In genomic region chr19:36605101-36605838, GRCh38 we compare ENCODE assay signal across 8 cellular contexts. TPM values are rescaled to one million over a fixed set of nuclear protein-coding genes. Genes with fewer than 3 reads are reported as not detected.
A peak's percentile ranks its signal among the peaks of the same experiment; 100 is the strongest.
DNase-seq lines count a peak whose midpoint lies in the region; ATAC-seq and TF ChIP-seq lines count a peak whose summit lies in the region.

Gene ZNF382 (plus strand): TSS chr19:36605313. CDS start chr19:36609915, 4,602 bp downstream.

- ATAC-seq in HG03565 (IDR thresholded peaks at IDR 0.05; ENCODE audit: unreplicated experiment): peak; percentile 39
- peak; percentile 79 to 86 (median 85) for ATAC-seq in T-cell (replicated peaks in 1 of 4)
- peak; percentile 78 to 90 (median 84) for ATAC-seq in psoas muscle

- TF ChIP-seq CTCF in AG09319 (IDR thresholded peaks at IDR 0.05; ENCODE audit: low read depth, low read length) (no peak), adrenal gland (IDR thresholded peaks at IDR 0.05) (no peak), right atrium auricular region (IDR thresholded peaks at IDR 0.05) (no peak), psoas muscle (IDR thresholded peaks at IDR 0.05) (no peak)

- TF ChIP-seq POLR2A in adrenal gland (IDR thresholded peaks at IDR 0.05): peak; percentile 39 to 75

- H3K27me3 ChIP-seq in adrenal gland: no peaks in the 10 kb centered on the region
- no peaks in the 10 kb centered on the region for H3K27me3 ChIP-seq in right atrium auricular region
- no peaks in the 10 kb centered on the region for H3K27me3 ChIP-seq in psoas muscle (ENCODE audit: insufficient read depth in 3 of 3, low read length in 2 of 3)

- H3K9me3 ChIP-seq in adrenal gland (replicated peaks in 1 of 3) (no peaks in the 10 kb centered on the region), right atrium auricular region (no peaks in the 10 kb centered on the region), psoas muscle (peaks cover 35% of the 10 kb centered on the region)

- H3K36me3 ChIP-seq in adrenal gland (replicated peaks in 1 of 2) (no peaks in the 10 kb centered on the region), right atrium auricular region (peaks cover 20% of the 10 kb centered on the region), psoas muscle (ENCODE audit: insufficient read depth in 1 of 2, low read depth in 1 of 2) (peaks cover 6 to 15% of the 10 kb centered on the region in 2 donors)

- no peaks in the 10 kb centered on the region for H3K27me3 Mint-ChIP-seq in T-cell

- DNase-seq in AG09319 (ENCODE audit: extremely low read depth, low read depth): peak; percentile 20
- DNase-seq in GM19238 (ENCODE audit: insufficient read length, low spot score): peak; percentile 78
- DNase-seq in T-cell: peak; percentile 68 to 88 (median 80)
- DNase-seq in adrenal gland: peak; percentile 83 to 89 (median 87)
- DNase-seq in right atrium auricular region (ENCODE audit: low spot score): peak; percentile 58
- peak; percentile 76 to 79 for DNase-seq in psoas muscle
- peak; percentile 63 for DNase-seq in ureter (ENCODE audit: low spot score)

- peak within 1 kb of the TSS; percentile 49 to 77 (median 60) for H3K4me3 ChIP-seq in adrenal gland
- H3K4me3 ChIP-seq in right atrium auricular region: peak within 1 kb of the TSS; percentile 54 to 78
- H3K4me3 ChIP-seq in psoas muscle: peak within 1 kb of the TSS; percentile 84

- peaks cover 15 to 16% of the 10 kb centered on the region in 2 donors for H3K4me1 ChIP-seq in adrenal gland (replicated peaks in 1 of 2)
- peaks cover 0 to 18% of the 10 kb centered on the region in 2 donors for H3K4me1 ChIP-seq in right atrium auricular region
- H3K4me1 ChIP-seq in psoas muscle: peaks cover 8% of the 10 kb centered on the region

- H3K27ac ChIP-seq in adrenal gland: peak within 1 kb of the TSS; percentile 54 to 95 (median 87)
- H3K27ac ChIP-seq in right atrium auricular region: peak within 1 kb of the TSS; percentile 89 to 91
- peak within 1 kb of the TSS; percentile 78 for H3K27ac ChIP-seq in psoas muscle

- CTCF ChIA-PET in T-cell (lab: Charles Lee): interaction anchor here in 1 of 2 donors (0.6 to 1.4 kb wide), 2 partner anchors 36 to 77 kb away, joined by 3 to 5 read pairs; no protein-coding TSS in a partner anchor

- peak within 1 kb of the TSS; percentile 95 for H3K27ac Mint-ChIP-seq in T-cell

- POLR2A ChIA-PET in T-cell (lab: Charles Lee): interaction anchor here (0.5 to 1.8 kb wide), 5 partner anchors 10 to 312 kb away, joined by 3 to 10 read pairs (median 4); partner anchors contain the start of genes ZFP14 (in 1 of the 2) and ZNF529 (in 1 of the 2)

- peaks cover 27 to 30% (median 30%) of the 10 kb centered on the region in 3 donors for H3K4me1 Mint-ChIP-seq in T-cell

- intact Hi-C loops in adrenal gland (cut with DNase I) (no loop called here), psoas muscle (cut with DNase I) (no loop called here)

- WGBS in adrenal gland, 4 donors: 0 to 1% (median 0%) methylated on average over 17 to 72 of the region's 72 CpGs
- 1 to 2% (median 1%) methylated on average over 64 to 72 of the region's 72 CpGs for WGBS in psoas muscle, 3 donors

- H3K9me3 Mint-ChIP-seq in T-cell: peaks cover 5 to 13% (median 10%) of the 10 kb centered on the region in 3 donors

- peaks cover 37% of the 10 kb centered on the region for H3K36me3 Mint-ChIP-seq in T-cell

- H3K4me3 Mint-ChIP-seq in T-cell: peak within 1 kb of the TSS; percentile 85 to 94 (median 91)

RNA-seq across cellular contexts. Expression of gene ZNF382, which starts in this region (rescaled TPM):
- total RNA-seq in T-cell (10 to 100 TPM; 10.4 to 21.8 (median 18.6) TPM), adrenal gland (10 to 100 TPM in 5 of 8 donors, 1 to 10 TPM in 3; 7.3 to 20.2 (median 11.7) TPM), right atrium auricular region (10 to 100 TPM in 1 of 2 donors, 1 to 10 TPM in 1; 9.8 to 11.9 TPM), psoas muscle (1 to 10 TPM in 3 of 4 donors, under 1 TPM in 1; 0.61 to 6.7 (median 2.4) TPM), ureter (7.9 TPM)
- polyA plus RNA-seq in adrenal gland (1 to 10 TPM; 2.8 to 6.5 (median 3.2) TPM), psoas muscle (1 to 10 TPM in 2 of 3 donors, under 1 TPM in 1; 0.77 to 1.5 (median 1.2) TPM)

Comparison
In these comparisons a context has a peak if more than half of its experiments do, and no peak if none do; other contexts are left out.
1. Peak in every context shown above with its lines: DNase-seq, ATAC-seq, H3K4me3 ChIP-seq and H3K27ac ChIP-seq.
2. DNase-seq: peak in every context shown above with its lines; median percentile 87 in adrenal gland; 80 in T-cell; 78 in GM19238; 78 in psoas muscle; 63 in ureter; 58 in right atrium auricular region; 20 in AG09319.